In genomic region chr15:49620174-49620573, GRCh38 we compare ENCODE assay signal across 8 cellular contexts. TPM values are rescaled to one million over a fixed set of nuclear protein-coding genes. Genes with fewer than 3 reads are reported as not detected.
DNase-seq lines count a peak whose midpoint lies in the region; ATAC-seq, FAIRE-seq and TF ChIP-seq lines count a peak whose summit lies in the region.

No MANE protein-coding gene starts in this region.

- H3K27me3 ChIP-seq in MG63 (no peaks in the 10 kb centered on the region), keratinocyte (ENCODE audit: control insufficient read depth, extremely low read depth, insufficient read depth, low read length) (no peaks in the 10 kb centered on the region), stomach smooth muscle (ENCODE audit: control insufficient read depth in 1 of 2, insufficient read depth in 2 of 2, low read length in 2 of 2) (no peaks in the 10 kb centered on the region)

- H3K4me3 Mint-ChIP-seq in brain: peak overlapping the region; percentile 94 to 99 (median 97)

- no peaks in the 10 kb centered on the region for H4K20me1 ChIP-seq in keratinocyte (ENCODE audit: control insufficient read depth, extremely low read depth, insufficient read depth, low read length)

- H3K36me3 Mint-ChIP-seq in brain: peaks cover 36% of the 10 kb centered on the region

- H3K4me1 ChIP-seq in keratinocyte (ENCODE audit: control insufficient read depth, extremely low read depth, insufficient read depth, low read length) (peaks cover 13% of the 10 kb centered on the region), stomach smooth muscle (ENCODE audit: control insufficient read depth, insufficient read depth, low read length) (peaks cover 6% of the 10 kb centered on the region)

- H2AFZ ChIP-seq in keratinocyte (ENCODE audit: control insufficient read depth, low read length): peak overlapping the region; percentile 98

- peaks cover 52% of the 10 kb centered on the region for H3K4me1 Mint-ChIP-seq in brain

- H3K4me3 ChIP-seq in MG63 (peak overlapping the region; percentile 67), keratinocyte (ENCODE audit: control insufficient read depth in 2 of 3, extremely low read depth in 1 of 3, insufficient read depth in 2 of 3, low read depth in 1 of 3, low read length in 3 of 3) (peak overlapping the region; percentile 76 to 94 (median 82)), stomach smooth muscle (ENCODE audit: low read length in 2 of 2) (peak overlapping the region; percentile 85 to 86)

- H3K9ac ChIP-seq in keratinocyte (ENCODE audit: control insufficient read depth, extremely low read depth, insufficient read depth, low read length) (peak overlapping the region; percentile 82), stomach smooth muscle (ENCODE audit: low read length in 2 of 2) (peak overlapping the region; percentile 84 to 97)

- peak; percentile 1 for ATAC-seq in GM18502 (IDR thresholded peaks at IDR 0.05; ENCODE audit: poor library complexity, unreplicated experiment)
- ATAC-seq in GM21526 (IDR thresholded peaks at IDR 0.05; ENCODE audit: low FRiP score, unreplicated experiment): no peak

- dilution Hi-C loops in keratinocyte (cut with MboI; ENCODE audit: extremely low pct_ligation_motif_present, low sequenced_read_pairs): no loop called here

- H3K36me3 ChIP-seq in MG63 (peaks cover 25% of the 10 kb centered on the region), keratinocyte (ENCODE audit: control insufficient read depth in 2 of 2, extremely low read depth in 1 of 2, insufficient read depth in 2 of 2, low read length in 2 of 2) (peaks cover 0 to 5% of the 10 kb centered on the region in 2 experiments), stomach smooth muscle (ENCODE audit: control insufficient read depth in 2 of 2, insufficient read depth in 2 of 2, low read length in 2 of 2) (peaks cover 0 to 2% of the 10 kb centered on the region in 2 donors)

- DNase-seq in MG63: no peak
- DNase-seq in keratinocyte (ENCODE audit: low read depth, low spot score): no peak
- no peak for DNase-seq in ureter (ENCODE audit: low spot score)
- no peak for DNase-seq in NCI-H1105 (lab: John Stamatoyannopoulos, UW)

- peaks cover 7% of the 10 kb centered on the region for H3K27me3 Mint-ChIP-seq in brain

- peak overlapping the region; percentile 97 to 99 (median 99) for H3K27ac Mint-ChIP-seq in brain

- no peak for FAIRE-seq in keratinocyte (lab: Jason Lieb, UNC)

- peak overlapping the region; percentile 71 for H3K4me2 ChIP-seq in keratinocyte (ENCODE audit: control insufficient read depth, extremely low read depth, insufficient read depth, low read depth, low read length)

- peaks cover 36% of the 10 kb centered on the region for H3K9me3 ChIP-seq in MG63
- no peaks in the 10 kb centered on the region for H3K9me3 ChIP-seq in keratinocyte (ENCODE audit: control insufficient read depth, low read depth, low read length)
- H3K9me3 ChIP-seq in stomach smooth muscle (ENCODE audit: control insufficient read depth in 2 of 2, low read length in 2 of 2): no peaks in the 10 kb centered on the region

- TF ChIP-seq CTCF in brain (conservative IDR thresholded peaks at IDR 0.05) (no peak), keratinocyte (optimal IDR thresholded peaks at IDR 0.05 in 1 of 3, IDR thresholded peaks at IDR 0.05 in 1 of 3, conservative IDR thresholded peaks at IDR 0.05 in 1 of 3; ENCODE audit: extremely low read depth in 1 of 3, insufficient read depth in 2 of 3, low read length in 3 of 3) (no peak)

- H3K27ac ChIP-seq in keratinocyte (ENCODE audit: control insufficient read depth, insufficient read depth, low read length) (peak overlapping the region; percentile 93), stomach smooth muscle (ENCODE audit: low read length) (peak overlapping the region; percentile 92)

- H3K79me2 ChIP-seq in keratinocyte (ENCODE audit: control insufficient read depth, insufficient read depth, low read length): peaks cover 28% of the 10 kb centered on the region

- H3K9me1 ChIP-seq in keratinocyte (ENCODE audit: control insufficient read depth, extremely low read depth, insufficient read depth, low read length): no peaks in the 10 kb centered on the region

- peaks cover 10 to 20% (median 18%) of the 10 kb centered on the region in 5 experiments for H3K9me3 Mint-ChIP-seq in brain

RNA-seq across cellular contexts. Expression of gene FAM227B, which starts 0.4 kb away (rescaled TPM):
- total RNA-seq in MG63 (2014; rRNA removed; shearing (Covaris generic); ENCODE audit: low replicate concordance): 0.44 and 2.8 TPM in 2 replicates
- polyA plus RNA-seq in brain (ENCODE audit: insufficient read depth, low read depth, low replicate concordance): 4.9 TPM
- polyA plus RNA-seq in keratinocyte: 3.7 to 7.2 TPM (median 7.2 TPM) in 3 replicates
- 0.80 TPM for polyA plus RNA-seq in keratinocyte (2011; ENCODE audit: low read depth)
- 4.7 and 8.0 TPM in 2 replicates for polyA plus RNA-seq in keratinocyte (2011; cell fraction: cytosol; rRNA removed)
- 3.9 and 4.4 TPM in 2 replicates for polyA plus RNA-seq in keratinocyte (2011; cell fraction: nucleus; rRNA removed)
- polyA plus RNA-seq in keratinocyte (2012; ENCODE audit: low replicate concordance): 5.0 TPM in 2 replicates
- polyA minus RNA-seq in keratinocyte: 2.6 to 6.9 TPM in 2 of 3 replicates, not detected in the other
- polyA minus RNA-seq in keratinocyte (2011; cell fraction: cytosol; rRNA and poly(A)+ RNA removed): 4.6 TPM
- 5.7 and 7.7 TPM in 2 replicates for polyA minus RNA-seq in keratinocyte (2011; cell fraction: nucleus; rRNA and poly(A)+ RNA removed)
- 9.6 TPM for total RNA-seq in ureter

RNA-seq across cellular contexts. Expression of gene DTWD1, which starts 0.7 kb away (rescaled TPM):
- 29.3 and 36.2 TPM in 2 replicates for total RNA-seq in MG63 (2014; rRNA removed; shearing (Covaris generic); ENCODE audit: low replicate concordance)
- polyA plus RNA-seq in brain (ENCODE audit: insufficient read depth, low read depth, low replicate concordance) (7.3 TPM), keratinocyte (15.5 to 25.2 TPM (median 16.8 TPM) in 3 replicates)
- 1.9 TPM for polyA plus RNA-seq in keratinocyte (2011; ENCODE audit: low read depth)
- polyA plus RNA-seq in keratinocyte (2011; cell fraction: cytosol; rRNA removed): 11.6 and 26.5 TPM in 2 replicates
- 14.8 and 18.8 TPM in 2 replicates for polyA plus RNA-seq in keratinocyte (2011; cell fraction: nucleus; rRNA removed)
- 17.2 and 17.7 TPM in 2 replicates for polyA plus RNA-seq in keratinocyte (2012; ENCODE audit: low replicate concordance)
- 2.3 to 10.1 TPM (median 6.4 TPM) in 3 replicates for polyA minus RNA-seq in keratinocyte
- 9.8 TPM for polyA minus RNA-seq in keratinocyte (2011; cell fraction: cytosol; rRNA and poly(A)+ RNA removed)
- 7.8 and 16.4 TPM in 2 replicates for polyA minus RNA-seq in keratinocyte (2011; cell fraction: nucleus; rRNA and poly(A)+ RNA removed)
- total RNA-seq in ureter: 42.9 TPM
